In the genomic region with DNA sequence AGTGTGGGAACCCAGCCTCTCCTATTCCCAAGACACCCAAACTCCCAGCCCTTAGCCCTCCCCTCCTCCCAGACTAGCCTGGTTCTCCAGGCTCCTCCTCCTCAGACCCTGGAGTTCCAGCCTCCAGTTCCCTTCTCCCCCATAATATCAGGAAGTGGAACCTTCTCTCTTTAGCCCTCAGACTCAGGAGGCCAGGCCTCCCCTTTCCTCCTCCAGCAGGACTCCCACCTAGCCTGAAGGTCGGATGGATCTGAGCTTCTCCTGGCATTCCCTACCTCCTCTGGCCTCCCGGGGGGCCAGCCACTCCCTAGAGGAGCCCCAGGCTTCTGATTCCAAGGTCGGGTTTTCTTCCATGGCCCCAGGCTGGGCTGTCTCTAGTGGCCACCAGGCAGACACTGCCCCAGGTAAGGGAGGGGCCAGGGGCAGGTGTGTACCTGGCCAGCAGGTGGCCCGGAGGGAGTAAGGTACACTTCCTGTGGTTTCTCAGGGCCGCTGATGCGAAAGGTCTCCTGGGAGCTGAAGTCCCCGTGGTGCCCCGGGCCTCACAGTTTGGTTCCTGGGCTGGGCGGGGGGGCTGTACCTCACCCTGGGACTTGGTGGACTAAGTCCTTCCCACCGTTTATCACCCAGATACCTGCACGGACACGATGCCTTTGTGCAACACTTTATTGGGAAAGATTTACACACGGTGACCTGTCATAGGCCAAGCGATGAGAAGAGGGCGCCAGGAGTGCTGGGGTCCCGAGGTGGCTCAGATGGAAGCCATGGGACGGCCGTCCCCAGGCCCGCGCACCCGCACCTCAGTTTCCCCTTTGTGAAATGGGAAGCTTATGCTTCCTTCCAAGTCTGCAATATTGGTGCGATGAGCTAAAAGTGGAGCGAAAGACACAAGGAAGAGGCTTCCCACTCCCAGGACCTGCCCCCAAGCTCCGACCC, we compare ENCODE assay signal across 8 cellular contexts. TPM values are rescaled to one million over a fixed set of nuclear protein-coding genes. Genes with fewer than 3 reads are reported as not detected.
A peak's percentile ranks its signal among the peaks of the same experiment; 100 is the strongest.
DNase-seq lines count a peak whose midpoint lies in the region; ATAC-seq and TF ChIP-seq lines count a peak whose summit lies in the region.

A gene with protein sequence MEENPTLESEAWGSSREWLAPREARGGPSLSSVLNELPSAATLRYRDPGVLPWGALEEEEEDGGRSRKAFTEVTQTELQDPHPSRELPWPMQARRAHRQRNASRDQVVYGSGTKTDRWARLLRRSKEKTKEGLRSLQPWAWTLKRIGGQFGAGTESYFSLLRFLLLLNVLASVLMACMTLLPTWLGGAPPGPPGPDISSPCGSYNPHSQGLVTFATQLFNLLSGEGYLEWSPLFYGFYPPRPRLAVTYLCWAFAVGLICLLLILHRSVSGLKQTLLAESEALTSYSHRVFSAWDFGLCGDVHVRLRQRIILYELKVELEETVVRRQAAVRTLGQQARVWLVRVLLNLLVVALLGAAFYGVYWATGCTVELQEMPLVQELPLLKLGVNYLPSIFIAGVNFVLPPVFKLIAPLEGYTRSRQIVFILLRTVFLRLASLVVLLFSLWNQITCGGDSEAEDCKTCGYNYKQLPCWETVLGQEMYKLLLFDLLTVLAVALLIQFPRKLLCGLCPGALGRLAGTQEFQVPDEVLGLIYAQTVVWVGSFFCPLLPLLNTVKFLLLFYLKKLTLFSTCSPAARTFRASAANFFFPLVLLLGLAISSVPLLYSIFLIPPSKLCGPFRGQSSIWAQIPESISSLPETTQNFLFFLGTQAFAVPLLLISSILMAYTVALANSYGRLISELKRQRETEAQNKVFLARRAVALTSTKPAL (minus strand): TSS at position 397 of the 936 bp plus-strand sequence. CDS start 43 bp downstream, at position 354.

- H3K27me3 ChIP-seq in H7 (ENCODE audit: control insufficient read depth, insufficient read depth, low read length): no peaks in the 10 kb centered on the region
- H3K27me3 ChIP-seq in foreskin keratinocyte: no peaks in the 10 kb centered on the region

- intact Hi-C loops in sciatic nerve (cut with DNase I): loop anchor here (10.0 kb wide), 1 partner anchor 62 kb away; no protein-coding TSS in a partner anchor

- TF ChIP-seq CTCF in foreskin keratinocyte (conservative IDR thresholded peaks at IDR 0.05): peak; percentile 59

- DNase-seq in H7 (peak; percentile 95), NCI-H748 (lab: John Stamatoyannopoulos, UW; ENCODE audit: unreplicated experiment) (peak; percentile 96), foreskin keratinocyte (peak; percentile 66 to 82), sciatic nerve (ENCODE audit: low spot score) (no peak), activated T-cell treated with anti-CD3 and anti-CD28 coated beads for 4 hours (no peak), anterior cingulate cortex (lab: John Stamatoyannopoulos, UW) (no peak)

- peak within 1 kb of the TSS; percentile 51 for H3K4me3 ChIP-seq in H7 (ENCODE audit: insufficient read depth, low read depth, low read length)

- H3K4me1 ChIP-seq in foreskin keratinocyte: no peaks in the 10 kb centered on the region

- ATAC-seq in foreskin keratinocyte: peak; percentile 90
- ATAC-seq in sciatic nerve: peak; percentile 57
- ATAC-seq in HG03354 (IDR thresholded peaks at IDR 0.05; ENCODE audit: poor library complexity, severe bottlenecking, unreplicated experiment): no peak
- no peak for ATAC-seq in HG03565 (IDR thresholded peaks at IDR 0.05; ENCODE audit: unreplicated experiment)

- H3K27ac ChIP-seq in foreskin keratinocyte: peak within 1 kb of the TSS; percentile 18

- peaks cover 1% of the 10 kb centered on the region; the same call in 1 of the 2 replicates for H3K36me3 ChIP-seq in H7 (replicated peaks; ENCODE audit: control insufficient read depth, insufficient read depth, low read length)

RNA-seq across cellular contexts. Expression of the gene that starts here (rescaled TPM):
- total RNA-seq in H7 (2014; rRNA removed; shearing (Covaris generic)): 1.9 and 2.8 TPM in 2 replicates
- total RNA-seq in foreskin keratinocyte: 7.2 and 13.2 TPM in 2 replicates
- 12.0 and 20.8 TPM in 2 replicates for polyA plus RNA-seq in foreskin keratinocyte
- total RNA-seq in sciatic nerve: 2.9 TPM

Comparison
In these comparisons a context has a peak if more than half of its experiments do, and no peak if none do; other contexts are left out.
1. DNase-seq: peak in H7 (single experiment), NCI-H748 (single experiment) and foreskin keratinocyte (2 of 2); none in sciatic nerve (single experiment), activated T-cell treated with anti-CD3 and anti-CD28 coated beads for 4 hours (single experiment) and anterior cingulate cortex (0 of 58).
2. ATAC-seq: peak in foreskin keratinocyte (single experiment) and sciatic nerve (single experiment); none in HG03354 (single experiment) and HG03565 (single experiment).